11 cellular contexts compared by ENCODE assay signal in genomic region chr17:64006361-64007088, GRCh38. TPM values are rescaled to one million over a fixed set of nuclear protein-coding genes. Genes with fewer than 3 reads are reported as not detected.
DNase-seq lines count a peak whose midpoint lies in the region; ATAC-seq and TF ChIP-seq lines count a peak whose summit lies in the region.
"Had no signal": no experiment of that assay in that cellular context is flagged by ENCODE, and none has a peak within 500 bp of the region (broad histone marks: within the 10 kb centered on the region; RNA-seq: fewer than 3 reads in every experiment).

No MANE protein-coding gene starts in this region.

- no peak overlapping the region for H3K4me3 ChIP-seq in colonic mucosa
- peak overlapping the region in 1 of 2 donors; percentile 34 for H3K4me3 ChIP-seq in left lung
- peak overlapping the region in 1 of 2 donors; percentile 8 for H3K4me3 ChIP-seq in tibial artery

- no peaks in the 10 kb centered on the region for H3K27me3 ChIP-seq in colonic mucosa
- H3K27me3 ChIP-seq in left lung: no peaks in the 10 kb centered on the region
- H3K27me3 ChIP-seq in tibial artery: peaks cover 0 to 27% of the 10 kb centered on the region in 2 donors

- H3K9me3 ChIP-seq in colonic mucosa: no peaks in the 10 kb centered on the region
- no peaks in the 10 kb centered on the region for H3K9me3 ChIP-seq in left lung
- H3K9me3 ChIP-seq in tibial artery: no peaks in the 10 kb centered on the region
- H3K9me3 ChIP-seq: tibial nerve had no signal

- DNase-seq in activated CD8-positive, alpha-beta memory T cell treated with anti-CD3 and anti-CD28 coated beads for 24 hours: peak; percentile 53
- DNase-seq in activated CD8-positive, alpha-beta memory T cell treated with anti-CD3 and anti-CD28 coated beads, Interleukin-2, amount 50 U/mL, for 4 hours: no peak
- DNase-seq in colonic mucosa: peak; percentile 49
- no peak for DNase-seq in left lung
- peak; percentile 48 to 49 for DNase-seq in tibial artery
- DNase-seq: cortex of kidney had no signal

- H3K36me3 ChIP-seq in colonic mucosa (no peaks in the 10 kb centered on the region), left lung (peaks cover 0 to 29% of the 10 kb centered on the region in 2 donors), tibial artery (no peaks in the 10 kb centered on the region)
- H3K36me3 ChIP-seq: tibial nerve had no signal

- intact Hi-C loops in colonic mucosa (cut with DNase I) (no loop called here), left lung (cut with DNase I) (no loop called here), tibial artery (cut with DNase I; ENCODE audit: low total_unique reads) (no loop called here)

- H3K4me1 ChIP-seq in colonic mucosa (peaks cover 3% of the 10 kb centered on the region), left lung (peaks cover 26 to 66% of the 10 kb centered on the region in 2 donors), tibial artery (peaks cover 0 to 8% (median 0%) of the 10 kb centered on the region in 4 donors)

- TF ChIP-seq CTCF in colonic mucosa (IDR thresholded peaks at IDR 0.05) (no peak), left lung (IDR thresholded peaks at IDR 0.05) (no peak), tibial artery (IDR thresholded peaks at IDR 0.05) (no peak)

- ATAC-seq in left lung (no peak), GM18909 (IDR thresholded peaks at IDR 0.05; ENCODE audit: poor library complexity, unreplicated experiment) (no peak), HG02642 (IDR thresholded peaks at IDR 0.05; ENCODE audit: poor library complexity, unreplicated experiment) (no peak), GM21447 (IDR thresholded peaks at IDR 0.05; ENCODE audit: unreplicated experiment) (no peak)
- ATAC-seq: Panc1 had no signal

- H3K27ac ChIP-seq in colonic mucosa (no peak overlapping the region), left lung (peak overlapping the region; percentile 54 to 72), tibial artery (no peak overlapping the region)

- peak overlapping the region in 1 of 2 donors; percentile 9 for H3K9ac ChIP-seq in colonic mucosa (ENCODE audit: low read depth in 2 of 2, low read length in 2 of 2)

RNA-seq across cellular contexts. Expression of gene PRR29, which starts 8.4 kb away (rescaled TPM):
- total RNA-seq in colonic mucosa (under 1 TPM in 1 of 2 donors, not detected in 1; 0.16 TPM), left lung (1 to 10 TPM; 1.0 to 5.0 TPM)

RNA-seq across cellular contexts. Expression of gene ICAM2, which starts 13.9 kb away (rescaled TPM):
- total RNA-seq in colonic mucosa (1 to 10 TPM; 9.2 to 9.5 TPM), left lung (10 to 100 TPM; 32.3 to 46.9 TPM)

RNA-seq across cellular contexts. Expression of gene SCN4A, which starts 33.8 kb away (rescaled TPM):
- total RNA-seq in colonic mucosa: under 1 TPM; 0.07 to 0.27 TPM
- total RNA-seq in left lung: under 1 TPM; 0.05 to 0.17 TPM

Comparison
In these comparisons a context has a peak if more than half of its experiments do, and no peak if none do; other contexts are left out.
1. DNase-seq: peak in activated CD8-positive, alpha-beta memory T cell treated with anti-CD3 and anti-CD28 coated beads for 24 hours (single experiment), colonic mucosa (single experiment) and tibial artery (2 of 2); none in activated CD8-positive, alpha-beta memory T cell treated with anti-CD3 and anti-CD28 coated beads, Interleukin-2, amount 50 U/mL, for 4 hours (single experiment) and left lung (0 of 2).
2. H3K27ac ChIP-seq: peak in left lung (2 of 2); none in colonic mucosa (single experiment) and tibial artery (0 of 2).